ENCODE assay signal across 8 cellular contexts in the genomic region with DNA sequence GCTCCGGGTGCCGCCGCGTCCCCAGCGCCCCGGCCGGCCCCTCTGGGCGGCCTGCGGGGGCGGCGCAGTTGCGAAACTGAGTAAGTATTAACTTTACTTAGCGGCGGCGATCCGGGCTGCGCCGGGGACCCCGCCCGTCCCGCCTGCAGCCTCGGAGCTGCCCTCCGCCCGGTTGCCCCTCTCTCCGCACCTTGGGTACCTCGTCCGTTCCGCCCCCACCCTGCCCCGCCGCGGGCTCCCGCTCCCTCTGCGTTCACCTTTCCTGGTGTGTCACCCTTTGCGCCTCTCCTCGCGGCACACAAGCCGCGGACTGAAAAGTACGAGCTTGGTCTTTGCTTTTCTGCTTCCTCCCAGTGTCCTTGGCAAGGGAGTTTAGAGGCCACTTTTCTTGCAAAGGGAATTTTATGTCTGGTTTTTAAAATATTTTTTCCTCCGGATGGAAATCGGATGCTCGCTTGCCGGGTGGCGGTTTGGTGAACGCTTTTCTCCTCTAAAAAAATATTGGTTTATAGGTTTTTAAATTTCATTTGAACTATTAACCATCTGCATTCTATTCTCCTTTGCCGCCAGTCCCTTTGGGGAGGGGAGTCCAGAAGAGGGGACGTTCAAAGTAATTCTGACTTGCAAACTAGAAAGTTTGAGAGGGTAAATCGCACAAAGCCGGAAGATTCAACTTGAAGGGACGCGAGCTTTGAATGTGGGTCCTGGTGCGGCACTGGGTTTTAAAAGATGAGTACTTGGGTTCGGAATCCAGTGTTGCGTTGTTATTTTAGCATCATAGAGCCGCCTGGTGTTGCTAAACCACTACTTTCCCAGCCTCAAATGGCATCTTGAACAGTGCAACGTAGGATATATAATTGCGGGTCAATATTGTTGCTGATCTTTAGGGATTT. TPM values are rescaled to one million over a fixed set of nuclear protein-coding genes. Genes with fewer than 3 reads are reported as not detected.
DNase-seq lines count a peak whose midpoint lies in the region; ATAC-seq, FAIRE-seq and TF ChIP-seq lines count a peak whose summit lies in the region.

No MANE protein-coding gene starts in this region.

- H3K9ac ChIP-seq in mucosa of rectum (ENCODE audit: low read depth in 1 of 2, low read length in 2 of 2) = peak overlapping the region; percentile 56

- H3K27me3 ChIP-seq in mucosa of rectum (ENCODE audit: control insufficient read depth in 2 of 2, insufficient read depth in 2 of 2, low read length in 2 of 2) (peaks cover 13 to 15% of the 10 kb centered on the region in 2 donors), upper lobe of left lung (no peaks in the 10 kb centered on the region)

- DNase-seq in AG08396 (ENCODE audit: low spot score) = peak; percentile 72
- peak; percentile 35 for DNase-seq in GM19239 (ENCODE audit: insufficient read length, low spot score)
- DNase-seq in activated CD8-positive, alpha-beta memory T cell treated with anti-CD3 and anti-CD28 coated beads for 48 hours (ENCODE audit: low read depth in 2 of 3, low spot score in 2 of 3) = peak in 2 of 3 experiments; percentile 4 to 7
- peak; percentile 90 for DNase-seq in fibroblast of gingiva (ENCODE audit: low read depth)
- peak; percentile 47 to 92 for DNase-seq in upper lobe of left lung
- DNase-seq in SKM-1 (lab: John Stamatoyannopoulos, UW; ENCODE audit: unreplicated experiment) = no peak

- WGBS in upper lobe of left lung, 2 donors = 0 to 1% methylated on average over 45 to 51 of the region's 57 CpGs

- H3K4me3 ChIP-seq in mucosa of rectum (ENCODE audit: low read length in 2 of 2) (peak overlapping the region; percentile 66 to 74), upper lobe of left lung (peak overlapping the region; percentile 77 to 94 (median 82))

- H3K9me3 ChIP-seq in mucosa of rectum (ENCODE audit: control insufficient read depth in 2 of 2, low read length in 2 of 2) = no peaks in the 10 kb centered on the region
- no peaks in the 10 kb centered on the region for H3K9me3 ChIP-seq in upper lobe of left lung

- TF ChIP-seq POLR2A in upper lobe of left lung (IDR thresholded peaks at IDR 0.05) = peak in 1 of 4 donors; percentile 26

- no peak for TF ChIP-seq RAD21 in Ishikawa (IDR thresholded peaks at IDR 0.05; ENCODE audit: low read depth)

- no peaks in the 10 kb centered on the region for H3K36me3 ChIP-seq in mucosa of rectum (ENCODE audit: control insufficient read depth in 2 of 2, insufficient read depth in 2 of 2, low read length in 2 of 2)
- H3K36me3 ChIP-seq in upper lobe of left lung = no peaks in the 10 kb centered on the region

- peak in 2 of 6 experiments; percentile 5 for TF ChIP-seq CTCF in upper lobe of left lung (IDR thresholded peaks at IDR 0.05)

- H3K27ac ChIP-seq in mucosa of rectum (ENCODE audit: low read depth in 2 of 2, low read length in 2 of 2) = peak overlapping the region; percentile 34 to 56
- H3K27ac ChIP-seq in upper lobe of left lung = peak overlapping the region; percentile 87 to 93 (median 90)

- FAIRE-seq in GM19239 (lab: Jason Lieb, UNC) = no peak

- H3K4me1 ChIP-seq in mucosa of rectum (ENCODE audit: control insufficient read depth in 2 of 2, insufficient read depth in 2 of 2, low read length in 2 of 2) (peaks cover 4 to 6% of the 10 kb centered on the region in 2 donors), upper lobe of left lung (peaks cover 21 to 29% (median 26%) of the 10 kb centered on the region in 4 donors)

- TF ChIP-seq EP300 in Ishikawa (IDR thresholded peaks at IDR 0.05; ENCODE audit: borderline replicate concordance) (no peak), upper lobe of left lung (IDR thresholded peaks at IDR 0.05) (no peak)

- ATAC-seq in upper lobe of left lung (ENCODE audit: low FRiP score in 2 of 2) = peak in 1 of 2 donors; percentile 69

TF ChIP-seq in Ishikawa, 13 proteins besides CTCF, POLR2A, EP300 and RAD21:
- TF ChIP-seq FOXM1 (IDR thresholded peaks at IDR 0.05; ENCODE audit: borderline replicate concordance, low read depth) = no peak
- no peak for TF ChIP-seq YY1 (IDR thresholded peaks at IDR 0.05; ENCODE audit: low read depth)
- TF ChIP-seq CEBPB (IDR thresholded peaks at IDR 0.05) = peak; percentile 42; the same call in 1 of the 2 replicates
- TF ChIP-seq, protein P1, sequence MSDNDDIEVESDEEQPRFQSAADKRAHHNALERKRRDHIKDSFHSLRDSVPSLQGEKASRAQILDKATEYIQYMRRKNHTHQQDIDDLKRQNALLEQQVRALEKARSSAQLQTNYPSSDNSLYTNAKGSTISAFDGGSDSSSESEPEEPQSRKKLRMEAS (IDR thresholded peaks at IDR 0.05) = no peak; the same call in 1 of the 2 replicates
- no peak for TF ChIP-seq NFIC (IDR thresholded peaks at IDR 0.05)
- TF ChIP-seq, protein P2, sequence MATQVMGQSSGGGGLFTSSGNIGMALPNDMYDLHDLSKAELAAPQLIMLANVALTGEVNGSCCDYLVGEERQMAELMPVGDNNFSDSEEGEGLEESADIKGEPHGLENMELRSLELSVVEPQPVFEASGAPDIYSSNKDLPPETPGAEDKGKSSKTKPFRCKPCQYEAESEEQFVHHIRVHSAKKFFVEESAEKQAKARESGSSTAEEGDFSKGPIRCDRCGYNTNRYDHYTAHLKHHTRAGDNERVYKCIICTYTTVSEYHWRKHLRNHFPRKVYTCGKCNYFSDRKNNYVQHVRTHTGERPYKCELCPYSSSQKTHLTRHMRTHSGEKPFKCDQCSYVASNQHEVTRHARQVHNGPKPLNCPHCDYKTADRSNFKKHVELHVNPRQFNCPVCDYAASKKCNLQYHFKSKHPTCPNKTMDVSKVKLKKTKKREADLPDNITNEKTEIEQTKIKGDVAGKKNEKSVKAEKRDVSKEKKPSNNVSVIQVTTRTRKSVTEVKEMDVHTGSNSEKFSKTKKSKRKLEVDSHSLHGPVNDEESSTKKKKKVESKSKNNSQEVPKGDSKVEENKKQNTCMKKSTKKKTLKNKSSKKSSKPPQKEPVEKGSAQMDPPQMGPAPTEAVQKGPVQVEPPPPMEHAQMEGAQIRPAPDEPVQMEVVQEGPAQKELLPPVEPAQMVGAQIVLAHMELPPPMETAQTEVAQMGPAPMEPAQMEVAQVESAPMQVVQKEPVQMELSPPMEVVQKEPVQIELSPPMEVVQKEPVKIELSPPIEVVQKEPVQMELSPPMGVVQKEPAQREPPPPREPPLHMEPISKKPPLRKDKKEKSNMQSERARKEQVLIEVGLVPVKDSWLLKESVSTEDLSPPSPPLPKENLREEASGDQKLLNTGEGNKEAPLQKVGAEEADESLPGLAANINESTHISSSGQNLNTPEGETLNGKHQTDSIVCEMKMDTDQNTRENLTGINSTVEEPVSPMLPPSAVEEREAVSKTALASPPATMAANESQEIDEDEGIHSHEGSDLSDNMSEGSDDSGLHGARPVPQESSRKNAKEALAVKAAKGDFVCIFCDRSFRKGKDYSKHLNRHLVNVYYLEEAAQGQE (IDR thresholded peaks at IDR 0.05; ENCODE audit: low read depth) = no peak
- peak; percentile 82 for TF ChIP-seq EGR1 (IDR thresholded peaks at IDR 0.05)
- TF ChIP-seq TAF1 (IDR thresholded peaks at IDR 0.05; ENCODE audit: low read depth) = no peak
- no peak for TF ChIP-seq TEAD4 (IDR thresholded peaks at IDR 0.05)
- TF ChIP-seq ZBTB7A (IDR thresholded peaks at IDR 0.05; ENCODE audit: low read depth) = peak; percentile 82; the same call in 1 of the 2 replicates
- TF ChIP-seq, protein P3, sequence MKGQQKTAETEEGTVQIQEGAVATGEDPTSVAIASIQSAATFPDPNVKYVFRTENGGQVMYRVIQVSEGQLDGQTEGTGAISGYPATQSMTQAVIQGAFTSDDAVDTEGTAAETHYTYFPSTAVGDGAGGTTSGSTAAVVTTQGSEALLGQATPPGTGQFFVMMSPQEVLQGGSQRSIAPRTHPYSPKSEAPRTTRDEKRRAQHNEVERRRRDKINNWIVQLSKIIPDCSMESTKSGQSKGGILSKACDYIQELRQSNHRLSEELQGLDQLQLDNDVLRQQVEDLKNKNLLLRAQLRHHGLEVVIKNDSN (IDR thresholded peaks at IDR 0.05) = no peak
- peak; percentile 7; the same call in 1 of the 2 replicates for TF ChIP-seq TCF12 (IDR thresholded peaks at IDR 0.05; ENCODE audit: low read depth)
- TF ChIP-seq CREB1 (IDR thresholded peaks at IDR 0.05; ENCODE audit: low read depth) = no peak

RNA-seq across cellular contexts. Expression of a gene that starts 0.8 kb away (rescaled TPM):
- 10 to 100 TPM; 23.0 to 78.5 (median 60.7) TPM for total RNA-seq in upper lobe of left lung
